In genomic region chr11:27505781-27506180, GRCh38 we compare ENCODE assay signal across 8 cellular contexts. TPM values are rescaled to one million over a fixed set of nuclear protein-coding genes. Genes with fewer than 3 reads are reported as not detected.
DNase-seq lines count a peak whose midpoint lies in the region; ATAC-seq and TF ChIP-seq lines count a peak whose summit lies in the region.

No MANE protein-coding gene starts in this region.

- peaks cover 5 to 16% of the 10 kb centered on the region in 2 experiments; a peak in 3 of 4 replicates for H3K4me1 ChIP-seq in HCT116 (ENCODE audit: control insufficient read depth in 1 of 2, insufficient read depth in 2 of 2, low read length in 2 of 2)
- H3K4me1 ChIP-seq in skeletal muscle tissue (ENCODE audit: control insufficient read depth in 3 of 3, insufficient read depth in 3 of 3, low read length in 3 of 3): peaks cover 9 to 19% (median 18%) of the 10 kb centered on the region in 3 donors

- H3K9ac ChIP-seq in HCT116 (ENCODE audit: low read length) (peak overlapping the region; percentile 93), SK-N-MC (ENCODE audit: insufficient read length) (peak overlapping the region; percentile 97), skeletal muscle tissue (ENCODE audit: low read depth in 1 of 3, low read length in 3 of 3) (peak overlapping the region; percentile 91 to 98 (median 91))

- H3K36me3 ChIP-seq in HCT116 (ENCODE audit: control insufficient read depth in 1 of 2, insufficient read depth in 2 of 2, low read length in 2 of 2) (peaks cover 6 to 12% of the 10 kb centered on the region in 2 experiments; a peak in 2 of 4 replicates), SK-N-MC (ENCODE audit: insufficient read depth, low read length) (peaks cover 13% of the 10 kb centered on the region), skeletal muscle tissue (ENCODE audit: control insufficient read depth in 3 of 3, insufficient read depth in 3 of 3, low read length in 3 of 3) (peaks cover 4 to 9% (median 6%) of the 10 kb centered on the region in 3 donors)

- H3K27me3 Mint-ChIP-seq in Calu3 (ENCODE audit: unreplicated experiment): no peaks in the 10 kb centered on the region

- DNase-seq in Calu3: no peak
- no peak for DNase-seq in HCT116 (ENCODE audit: low read depth, low spot score)
- no peak for DNase-seq in SK-N-MC (ENCODE audit: low read depth, low spot score)
- no peak for DNase-seq in foreskin fibroblast
- no peak for DNase-seq in HuH-7.5 (ENCODE audit: low spot score)

- peak overlapping the region; percentile 91 for H3K4me2 ChIP-seq in HCT116 (ENCODE audit: low read length)

- peak overlapping the region; percentile 98 for H3K27ac Mint-ChIP-seq in Calu3 (ENCODE audit: unreplicated experiment)

- CTCF ChIA-PET in Calu3 (lab: Charles Lee) (no interaction called here), HCT116 (lab: Charles Lee) (no interaction called here)

- TF ChIP-seq CTCF in Calu3 (IDR thresholded peaks at IDR 0.05; ENCODE audit: unreplicated experiment): no peak
- no peak for TF ChIP-seq CTCF in HCT116 (IDR thresholded peaks at IDR 0.05 in 2 of 3, conservative IDR thresholded peaks at IDR 0.05 in 1 of 3; ENCODE audit: borderline replicate concordance in 1 of 3, insufficient read depth in 1 of 3, low read depth in 2 of 3, low read length in 2 of 3)
- TF ChIP-seq CTCF in foreskin fibroblast (IDR thresholded peaks at IDR 0.05; ENCODE audit: low read depth, low read length): no peak

- peaks cover 27% of the 10 kb centered on the region for H3K36me3 Mint-ChIP-seq in Calu3 (ENCODE audit: insufficient read depth, unreplicated experiment)

- no peaks in the 10 kb centered on the region for H3K9me3 ChIP-seq in HCT116 (ENCODE audit: control insufficient read depth in 1 of 2, insufficient read depth in 1 of 2, low read depth in 1 of 2, low read length in 2 of 2)
- H3K9me3 ChIP-seq in SK-N-MC (ENCODE audit: low read depth, low read length): no peaks in the 10 kb centered on the region
- no peaks in the 10 kb centered on the region for H3K9me3 ChIP-seq in skeletal muscle tissue (ENCODE audit: control insufficient read depth in 3 of 3, low read length in 3 of 3)

- H3K4me3 ChIP-seq in HCT116 (replicated peaks in 1 of 2; ENCODE audit: low read depth in 1 of 2, low read length in 2 of 2): peak overlapping the region; percentile 89 to 94
- peak overlapping the region; percentile 83 for H3K4me3 ChIP-seq in SK-N-MC
- H3K4me3 ChIP-seq in foreskin fibroblast (ENCODE audit: low read depth in 1 of 2, low read length in 2 of 2): peak overlapping the region; percentile 63 to 80
- peak overlapping the region; percentile 97 to 100 (median 100) for H3K4me3 ChIP-seq in skeletal muscle tissue (ENCODE audit: low read length in 3 of 3)

- H3K4me3 Mint-ChIP-seq in Calu3 (ENCODE audit: low read depth, unreplicated experiment): peak overlapping the region; percentile 93

- no peak overlapping the region for H2AFZ ChIP-seq in HCT116 (ENCODE audit: low read depth, low read length, poor library complexity, severe bottlenecking)

- peaks cover 70% of the 10 kb centered on the region for H3K79me2 ChIP-seq in HCT116 (ENCODE audit: insufficient read depth, low read length)

- TF ChIP-seq RAD21 in HCT116 (IDR thresholded peaks at IDR 0.05; ENCODE audit: low read depth): no peak

- peaks cover 25% of the 10 kb centered on the region for H3K4me1 Mint-ChIP-seq in Calu3 (ENCODE audit: low read depth, unreplicated experiment)

- RAD21 ChIA-PET in HCT116 (lab: Charles Lee; ENCODE audit: low non-redundant PET in 1 of 2, low total read pairs in 2 of 2, uncharacterized antibody in 2 of 2, unreplicated experiment in 2 of 2): no interaction called here

- H3K27me3 ChIP-seq in HCT116 (ENCODE audit: insufficient read depth, low read length) (no peaks in the 10 kb centered on the region), skeletal muscle tissue (ENCODE audit: control insufficient read depth in 3 of 3, insufficient read depth in 3 of 3, low read length in 3 of 3) (no peaks in the 10 kb centered on the region)

- peak overlapping the region; percentile 76; the same call in 1 of the 2 replicates for H3K27ac ChIP-seq in HCT116 (ENCODE audit: low read depth, low read length)
- H3K27ac ChIP-seq in SK-N-MC: no peak overlapping the region
- H3K27ac ChIP-seq in skeletal muscle tissue (ENCODE audit: low read depth, low read length): peak overlapping the region; percentile 87

- H3K9me3 Mint-ChIP-seq in Calu3 (ENCODE audit: low read depth, unreplicated experiment): no peaks in the 10 kb centered on the region

- no peaks in the 10 kb centered on the region for H4K20me1 ChIP-seq in HCT116 (ENCODE audit: insufficient read depth)

- intact Hi-C loops in Calu3 (cut with micrococcal nuclease; ENCODE audit: unreplicated experiment): no loop called here
- intact Hi-C loops in HCT116 (cut with micrococcal nuclease): loop anchor here (5.0 kb wide), 1 partner anchor 1827 kb away; no protein-coding TSS in a partner anchor

- no peak for ATAC-seq in HCT116
- no peak for ATAC-seq in HG03521 (IDR thresholded peaks at IDR 0.05; ENCODE audit: unreplicated experiment)
- ATAC-seq in HG02763 (IDR thresholded peaks at IDR 0.05; ENCODE audit: unreplicated experiment): no peak

- no TSS peak for BruUV-seq in Calu3 (replicated peaks; lab: Mats Ljungman, UMichigan)
- no TSS peak for BruUV-seq in HCT116 (replicated peaks; lab: Mats Ljungman, UMichigan)

- no peak for TF ChIP-seq POLR2A in HCT116 (IDR thresholded peaks at IDR 0.05; ENCODE audit: borderline replicate concordance, extremely low read depth, insufficient read depth, insufficient read length)

- POLR2A ChIA-PET in HCT116 (lab: Charles Lee): no interaction called here

- H3K9me2 ChIP-seq in HCT116 (ENCODE audit: insufficient read depth): no peaks in the 10 kb centered on the region

TF ChIP-seq in HCT116, 20 proteins besides CTCF, POLR2A, EP300 and RAD21:
- TF ChIP-seq SRF (IDR thresholded peaks at IDR 0.05; ENCODE audit: low read depth) (no peak), CEBPB (IDR thresholded peaks at IDR 0.05; ENCODE audit: low read depth) (no peak), ZFX (IDR thresholded peaks at IDR 0.05) (no peak), EGR1 (IDR thresholded peaks at IDR 0.05; ENCODE audit: low read depth) (no peak), CBX3 (IDR thresholded peaks at IDR 0.05; ENCODE audit: low read depth) (no peak), SIN3A (IDR thresholded peaks at IDR 0.05; ENCODE audit: low read depth) (no peak), ELF1 (IDR thresholded peaks at IDR 0.05; ENCODE audit: borderline replicate concordance, low read depth) (no peak), ATF3 (IDR thresholded peaks at IDR 0.05) (no peak), EZH2 (IDR thresholded peaks at IDR 0.05) (no peak), REST (IDR thresholded peaks at IDR 0.05; ENCODE audit: low read depth) (no peak), YY1 (IDR thresholded peaks at IDR 0.05; ENCODE audit: extremely low read depth, insufficient replicate concordance, low read depth, low read length) (no peak), SP1 (IDR thresholded peaks at IDR 0.05; ENCODE audit: low read depth) (no peak)
TF ChIP-seq in HCT116: peak in this region for 0.

RNA-seq across cellular contexts. Expression of gene LIN7C, which starts 0.8 kb away (rescaled TPM):
- total RNA-seq in Calu3 (2022) (43.7 and 46.4 TPM in 2 replicates), HCT116 (2021; ENCODE audit: unreplicated experiment) (48.2 TPM), skeletal muscle tissue (29.7 TPM)
- 2.6 and 3.9 TPM in 2 replicates for polyA plus RNA-seq in HCT116 (2012)

RNA-seq across cellular contexts. Expression of gene LGR4, which starts 33.2 kb away (rescaled TPM):
- total RNA-seq in Calu3 (2022): 50.0 and 51.4 TPM in 2 replicates
- total RNA-seq in HCT116 (2021; ENCODE audit: unreplicated experiment): 7.1 TPM
- 1.1 and 1.5 TPM in 2 replicates for polyA plus RNA-seq in HCT116 (2012)
- total RNA-seq in skeletal muscle tissue: 43.8 TPM
